Comparison of ENCODE assay signal across 23 cellular contexts in genomic region chr6:15106958-15107643, GRCh38.
DNase-seq lines count a peak whose midpoint lies in the region; ATAC-seq, FAIRE-seq and TF ChIP-seq lines count a peak whose summit lies in the region.
"Had no signal": no experiment of that assay in that cellular context is flagged by ENCODE, and none has a peak within 500 bp of the region (broad histone marks: within the 10 kb centered on the region; RNA-seq: fewer than 3 reads in every experiment).

No MANE protein-coding gene starts in this region.

- no peaks in the 10 kb centered on the region for H3K36me3 Mint-ChIP-seq in neural progenitor cell
- H3K36me3 Mint-ChIP-seq: CD4-positive, alpha-beta memory T cell had no signal

- H3K27ac ChIP-seq in BLaER1 treated with 17β-estradiol and CSF1 and Interleukin-3, amounts not matched to agents 10 nM and 100 nM, result peak overlapping the region in 2 of 11 experiments; percentile 13 to 24; a peak in 2 of 22 replicates
- H3K27ac ChIP-seq in H1 (ENCODE audit: low read depth, low read length) (no peak overlapping the region), neural progenitor cell (no peak overlapping the region)
- H3K27ac ChIP-seq: GM23248 had no signal

- H2AFZ ChIP-seq in H1 (ENCODE audit: low read length), result 0 out of 2 replicates have a peak overlapping the region, but pooled peaks have one; percentile 15
- no peak overlapping the region for H2AFZ ChIP-seq in neural progenitor cell (replicated peaks)
- H2AFZ ChIP-seq: GM23248 had no signal

- peaks cover 18 to 41% (median 25%) of the 10 kb centered on the region in 11 experiments for H3K9me3 ChIP-seq in BLaER1 treated with 17β-estradiol and CSF1 and Interleukin-3, amounts not matched to agents 10 nM and 100 nM (replicated peaks in 1 of 11)
- H3K9me3 ChIP-seq in H1 (ENCODE audit: insufficient read depth in 2 of 2, low read depth in 1 of 2, low read length in 1 of 2) (0 out of 4 replicates have a peak, but pooled peaks cover 0 to 2% of the 10 kb centered on the region in 2 experiments), neural progenitor cell (ENCODE audit: low read depth) (no peaks in the 10 kb centered on the region)

- no peak overlapping the region for H2BK12ac ChIP-seq in H1 (ENCODE audit: low read depth, low read length)

- H3K79me1 ChIP-seq in H1 (ENCODE audit: low read depth, low read length), result no peaks in the 10 kb centered on the region

- H3K4me1 ChIP-seq in BLaER1 treated with 17β-estradiol and CSF1 and Interleukin-3, amounts not matched to agents 10 nM and 100 nM, result peaks cover 13 to 49% (median 23%) of the 10 kb centered on the region in 10 experiments; a peak in 19 of 20 replicates
- H3K4me1 ChIP-seq in H1 (replicated peaks in 1 of 4; ENCODE audit: control insufficient read depth in 3 of 4, insufficient read depth in 4 of 4, low read length in 3 of 4) (peaks cover 0 to 3% (median 0%) of the 10 kb centered on the region in 4 experiments; a peak in 1 of 7 replicates), neural progenitor cell (peaks cover 3% of the 10 kb centered on the region)

- POLR2A ChIA-PET in H1 (lab: Charles Lee; ENCODE audit: partially characterized antibody), result interaction anchor here (1.1 to 1.2 kb wide), 3 partner anchors 11 to 17 kb away, joined by 3 read pairs; no protein-coding TSS in a partner anchor

- no peaks in the 10 kb centered on the region for H3K23me2 ChIP-seq in H1 (ENCODE audit: low read depth, low read length)

- H3K27ac Mint-ChIP-seq in neural progenitor cell, result peak overlapping the region; percentile 72

- no peak overlapping the region for H3K14ac ChIP-seq in H1 (ENCODE audit: insufficient read length)

- 0 out of 22 replicates have a peak overlapping the region, but pooled peaks of 1 of the 11 experiments have one; percentile 8 for H3K9ac ChIP-seq in BLaER1 treated with 17β-estradiol and CSF1 and Interleukin-3, amounts not matched to agents 10 nM and 100 nM
- H3K9ac ChIP-seq in H1 (replicated peaks in 1 of 4; ENCODE audit: extremely low read depth in 1 of 4, low read depth in 3 of 4, low read length in 3 of 4) (no peak overlapping the region), neural progenitor cell (no peak overlapping the region)
- H3K9ac ChIP-seq: GM23248 had no signal

- TF ChIP-seq EP300 in H1 (IDR thresholded peaks at IDR 0.05; ENCODE audit: borderline replicate concordance in 1 of 2, low read depth in 2 of 2, low read length in 2 of 2), result no peak

- no peak for ATAC-seq in HG02973 (IDR thresholded peaks at IDR 0.05; ENCODE audit: unreplicated experiment)
- ATAC-seq in GM19023 (IDR thresholded peaks at IDR 0.05; ENCODE audit: unreplicated experiment), result no peak
- ATAC-seq: GM12878, HCT116, PC-3 had no signal

- no peak overlapping the region for H3K18ac ChIP-seq in H1 (ENCODE audit: extremely low read depth, low read length)

- H3K4me3 Mint-ChIP-seq in neural progenitor cell, result no peak overlapping the region
- H3K4me3 Mint-ChIP-seq: CD4-positive, alpha-beta memory T cell had no signal

- no peak overlapping the region for H2AK5ac ChIP-seq in H1 (ENCODE audit: low read depth, low read length)

- H3K4me3 ChIP-seq in BLaER1 treated with 17β-estradiol and CSF1 and Interleukin-3, amounts not matched to agents 10 nM and 100 nM, result no peak overlapping the region
- no peak overlapping the region for H3K4me3 ChIP-seq in H1 (ENCODE audit: extremely low read depth in 1 of 4, insufficient read depth in 2 of 4, low read depth in 3 of 4, low read length in 4 of 4)
- no peak overlapping the region for H3K4me3 ChIP-seq in neural progenitor cell
- H3K4me3 ChIP-seq: GM12878, GM23248, MG63 had no signal

- H4K5ac ChIP-seq in H1 (ENCODE audit: insufficient read length, low read depth, low read length), result no peak overlapping the region

- peak; percentile 86 for DNase-seq in OCI-M1 (lab: John Stamatoyannopoulos, UW)
- DNase-seq in H1 (ENCODE audit: low read depth in 1 of 2, low spot score in 2 of 2), result no peak
- no peak for DNase-seq in neural progenitor cell (ENCODE audit: low spot score)
- no peak for DNase-seq in NCI-H524 (lab: John Stamatoyannopoulos, UW)
- DNase-seq in iPS-NIHi11 (ENCODE audit: low spot score), result no peak
- DNase-seq: CD4-positive, alpha-beta memory T cell; DND-41; GM23248; Kasumi-1; MG63; NCI-H1417 treated with DMSO at 0.1 percent for 48 hours; NCI-H187; NCI-H2107; NCI-H2227 treated with DMSO at 0.1 percent for 48 hours; NCI-H524 treated with DMSO at 0.1 percent for 48 hours; PC-3; Right ventricle myocardium superior; SW 1271 had no signal

- CTCF ChIA-PET in H1 (lab: Charles Lee; ENCODE audit: partially characterized antibody), result interaction anchor here (0.5 to 2.0 kb wide), 3 partner anchors 10 to 25 kb away, joined by 4 to 5 read pairs (median 4); no protein-coding TSS in a partner anchor

- H3K36me3 ChIP-seq in BLaER1 treated with 17β-estradiol and CSF1 and Interleukin-3, amounts not matched to agents 10 nM and 100 nM, result peaks cover 0 to 6% (median 0%) of the 10 kb centered on the region in 11 experiments; a peak in 1 of 22 replicates
- H3K36me3 ChIP-seq in H1 (ENCODE audit: control insufficient read depth in 2 of 4, insufficient read depth in 4 of 4, low read length in 3 of 4) (no peaks in the 10 kb centered on the region), neural progenitor cell (no peaks in the 10 kb centered on the region)
- H3K36me3 ChIP-seq: MG63 had no signal

- no peak overlapping the region for H4K91ac ChIP-seq in H1 (replicated peaks; ENCODE audit: insufficient read length, low read length)

- no peak for TF ChIP-seq RAD21 in H1 (IDR thresholded peaks at IDR 0.05 in 1 of 2, conservative IDR thresholded peaks at IDR 0.05 in 1 of 2; ENCODE audit: low read depth in 2 of 2, low read length in 2 of 2)

- H3K56ac ChIP-seq in H1 (replicated peaks; ENCODE audit: insufficient read length, low read depth, low read length), result no peak overlapping the region

- peak overlapping the region; percentile 53; the same call in 1 of the 2 replicates for H2BK15ac ChIP-seq in H1 (ENCODE audit: low read length)

- WGBS in H1 (ENCODE audit: extremely low coverage in 1 of 2, insufficient coverage in 1 of 2, insufficient read length in 1 of 2, insufficient replicate concordance in 2 of 2, low coverage in 1 of 2, low lambda C conversion rate in 2 of 2, missing lambda C conversion rate in 1 of 2), 2 experiments, result 80% methylated on average over 12 of the region's 12 CpGs; no CpG with 5 or more reads in 1 of the 2 experiments

- H4K20me1 ChIP-seq in BLaER1 treated with 17β-estradiol and CSF1 and Interleukin-3, amounts not matched to agents 10 nM and 100 nM, result no peaks in the 10 kb centered on the region
- H4K20me1 ChIP-seq in H1 (replicated peaks in 1 of 2; ENCODE audit: control insufficient read depth in 1 of 2, insufficient read depth in 2 of 2, low read length in 2 of 2) (no peaks in the 10 kb centered on the region), neural progenitor cell (ENCODE audit: low read depth) (no peaks in the 10 kb centered on the region)

- no peak overlapping the region for H3K23ac ChIP-seq in H1 (ENCODE audit: insufficient read length)

- no peak overlapping the region for H2BK120ac ChIP-seq in H1 (replicated peaks; ENCODE audit: low read depth, low read length)

- peaks cover 10% of the 10 kb centered on the region for H3K27me3 Mint-ChIP-seq in neural progenitor cell (ENCODE audit: insufficient read depth, low read depth)

- no peaks in the 10 kb centered on the region for H3K27me3 ChIP-seq in BLaER1 treated with 17β-estradiol and CSF1 and Interleukin-3, amounts not matched to agents 10 nM and 100 nM
- H3K27me3 ChIP-seq in H1 (replicated peaks in 1 of 4; ENCODE audit: control insufficient read depth in 3 of 4, extremely low read depth in 1 of 4, insufficient read depth in 3 of 4, low read length in 3 of 4) (no peaks in the 10 kb centered on the region), neural progenitor cell (no peaks in the 10 kb centered on the region)
- H3K27me3 ChIP-seq: MG63 had no signal

- peaks cover 4% of the 10 kb centered on the region for H3K9me3 Mint-ChIP-seq in neural progenitor cell

- TF ChIP-seq CTCF in H1 (IDR thresholded peaks at IDR 0.05; ENCODE audit: control extremely low read depth in 1 of 3, insufficient read depth in 1 of 3, low read depth in 1 of 3, low read length in 3 of 3), result no peak
- TF ChIP-seq CTCF in neural progenitor cell (IDR thresholded peaks at IDR 0.05), result no peak

- FAIRE-seq in H1 (lab: Jason Lieb, UNC), result no peak
- FAIRE-seq: GM12878 had no signal

- H4K8ac ChIP-seq in H1 (ENCODE audit: extremely low read depth, insufficient read depth, low read length), result no peak overlapping the region

- H3K79me2 ChIP-seq in H1 (ENCODE audit: control insufficient read depth in 1 of 2, insufficient read depth in 2 of 2, low read length in 2 of 2) (no peaks in the 10 kb centered on the region), neural progenitor cell (ENCODE audit: low read depth) (no peaks in the 10 kb centered on the region)

- H3K4me2 ChIP-seq in BLaER1 treated with 17β-estradiol and CSF1 and Interleukin-3, amounts not matched to agents 10 nM and 100 nM, result peak overlapping the region in 10 of 11 experiments; percentile 9 to 57 (median 40); a peak in 15 of 22 replicates
- no peak overlapping the region for H3K4me2 ChIP-seq in H1 (ENCODE audit: insufficient read depth in 1 of 2, low read depth in 2 of 2, low read length in 2 of 2)
- H3K4me2 ChIP-seq in neural progenitor cell, result no peak overlapping the region

- no peak overlapping the region for H2BK5ac ChIP-seq in H1 (ENCODE audit: low read depth, low read length)

- no peak overlapping the region for H3K4ac ChIP-seq in H1 (replicated peaks; ENCODE audit: insufficient read length, low read depth, low read length)

- no peaks in the 10 kb centered on the region for H3F3A ChIP-seq in neural progenitor cell (ENCODE audit: low read depth)

- no peak for TF ChIP-seq POLR2A in H1 (IDR thresholded peaks at IDR 0.05; ENCODE audit: control extremely low read depth in 1 of 2, low read depth in 2 of 2, low read length in 2 of 2)

- H3K4me1 Mint-ChIP-seq in neural progenitor cell, result peaks cover 10% of the 10 kb centered on the region

- peak overlapping the region; percentile 64; the same call in 1 of the 2 replicates for H2BK20ac ChIP-seq in H1 (ENCODE audit: low read length)

TF ChIP-seq in H1, 55 proteins besides CTCF, POLR2A, EP300 and RAD21:
- no peak for TF ChIP-seq CTBP2 (IDR thresholded peaks at IDR 0.05; ENCODE audit: borderline replicate concordance, insufficient read depth, insufficient read length, low read length)
- no peak for TF ChIP-seq TAF1 (IDR thresholded peaks at IDR 0.05; ENCODE audit: low read depth, low read length)
- no peak for TF ChIP-seq MAFK (IDR thresholded peaks at IDR 0.05; ENCODE audit: low read depth, low read length)
- no peak for TF ChIP-seq EZH2 (IDR thresholded peaks at IDR 0.05; ENCODE audit: low read depth, low read length, severe bottlenecking)
- TF ChIP-seq PHF8 (conservative IDR thresholded peaks at IDR 0.05; ENCODE audit: low read depth, low read length), result no peak
- TF ChIP-seq KDM5A (IDR thresholded peaks at IDR 0.05; ENCODE audit: low read length), result no peak
- TF ChIP-seq RFX5 (IDR thresholded peaks at IDR 0.05; ENCODE audit: borderline replicate concordance, low read depth, low read length), result no peak
TF ChIP-seq in H1: peak in this region for 0.

Comparison
In these comparisons a context has a peak if more than half of its experiments do, and no peak if none do; other contexts are left out.
1. H3K4me2 ChIP-seq: peak in BLaER1 treated with 17β-estradiol and CSF1 and Interleukin-3, amounts not matched to agents 10 nM and 100 nM (10 of 11); none in H1 (0 of 2) and neural progenitor cell (single experiment).